2 cellular contexts compared by ENCODE assay signal in the genomic region with DNA sequence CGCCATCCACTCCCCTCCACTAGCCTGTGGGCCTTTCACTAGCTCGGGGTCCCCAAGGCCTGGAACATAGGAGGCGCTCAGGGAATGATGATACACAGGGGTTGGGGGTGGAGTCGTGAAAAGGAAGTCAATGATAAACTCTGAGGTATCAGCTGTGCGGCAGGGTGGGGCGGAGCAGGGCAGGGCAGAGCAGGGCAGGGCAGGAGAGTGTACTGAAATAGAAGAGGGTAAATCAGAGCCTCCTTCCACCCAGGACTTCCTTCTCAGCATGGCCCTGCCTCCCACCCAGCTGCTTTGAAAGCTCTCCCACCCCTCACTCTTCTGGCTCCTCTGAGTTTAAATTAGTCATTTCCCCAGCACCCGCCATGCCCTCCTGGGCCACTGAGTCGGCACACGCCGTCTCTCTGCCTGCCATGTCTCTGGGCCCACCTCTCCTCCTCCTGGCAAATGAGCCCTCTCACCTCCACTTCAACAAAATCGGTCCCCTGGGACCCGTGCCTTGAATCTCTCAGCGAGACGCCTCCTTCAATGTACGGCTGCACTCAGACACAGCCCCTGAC.
A peak's percentile ranks its signal among the peaks of the same experiment; 100 is the strongest.
TF ChIP-seq lines count a peak whose summit lies in the region.

No MANE protein-coding gene starts in this region.

TF ChIP-seq in A549, 52 proteins besides CTCF, POLR2A, EP300 and RAD21 (continued from another document):
- TF ChIP-seq, protein P1, sequence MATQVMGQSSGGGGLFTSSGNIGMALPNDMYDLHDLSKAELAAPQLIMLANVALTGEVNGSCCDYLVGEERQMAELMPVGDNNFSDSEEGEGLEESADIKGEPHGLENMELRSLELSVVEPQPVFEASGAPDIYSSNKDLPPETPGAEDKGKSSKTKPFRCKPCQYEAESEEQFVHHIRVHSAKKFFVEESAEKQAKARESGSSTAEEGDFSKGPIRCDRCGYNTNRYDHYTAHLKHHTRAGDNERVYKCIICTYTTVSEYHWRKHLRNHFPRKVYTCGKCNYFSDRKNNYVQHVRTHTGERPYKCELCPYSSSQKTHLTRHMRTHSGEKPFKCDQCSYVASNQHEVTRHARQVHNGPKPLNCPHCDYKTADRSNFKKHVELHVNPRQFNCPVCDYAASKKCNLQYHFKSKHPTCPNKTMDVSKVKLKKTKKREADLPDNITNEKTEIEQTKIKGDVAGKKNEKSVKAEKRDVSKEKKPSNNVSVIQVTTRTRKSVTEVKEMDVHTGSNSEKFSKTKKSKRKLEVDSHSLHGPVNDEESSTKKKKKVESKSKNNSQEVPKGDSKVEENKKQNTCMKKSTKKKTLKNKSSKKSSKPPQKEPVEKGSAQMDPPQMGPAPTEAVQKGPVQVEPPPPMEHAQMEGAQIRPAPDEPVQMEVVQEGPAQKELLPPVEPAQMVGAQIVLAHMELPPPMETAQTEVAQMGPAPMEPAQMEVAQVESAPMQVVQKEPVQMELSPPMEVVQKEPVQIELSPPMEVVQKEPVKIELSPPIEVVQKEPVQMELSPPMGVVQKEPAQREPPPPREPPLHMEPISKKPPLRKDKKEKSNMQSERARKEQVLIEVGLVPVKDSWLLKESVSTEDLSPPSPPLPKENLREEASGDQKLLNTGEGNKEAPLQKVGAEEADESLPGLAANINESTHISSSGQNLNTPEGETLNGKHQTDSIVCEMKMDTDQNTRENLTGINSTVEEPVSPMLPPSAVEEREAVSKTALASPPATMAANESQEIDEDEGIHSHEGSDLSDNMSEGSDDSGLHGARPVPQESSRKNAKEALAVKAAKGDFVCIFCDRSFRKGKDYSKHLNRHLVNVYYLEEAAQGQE (IDR thresholded peaks at IDR 0.05) = no peak
- TF ChIP-seq, protein P2, sequence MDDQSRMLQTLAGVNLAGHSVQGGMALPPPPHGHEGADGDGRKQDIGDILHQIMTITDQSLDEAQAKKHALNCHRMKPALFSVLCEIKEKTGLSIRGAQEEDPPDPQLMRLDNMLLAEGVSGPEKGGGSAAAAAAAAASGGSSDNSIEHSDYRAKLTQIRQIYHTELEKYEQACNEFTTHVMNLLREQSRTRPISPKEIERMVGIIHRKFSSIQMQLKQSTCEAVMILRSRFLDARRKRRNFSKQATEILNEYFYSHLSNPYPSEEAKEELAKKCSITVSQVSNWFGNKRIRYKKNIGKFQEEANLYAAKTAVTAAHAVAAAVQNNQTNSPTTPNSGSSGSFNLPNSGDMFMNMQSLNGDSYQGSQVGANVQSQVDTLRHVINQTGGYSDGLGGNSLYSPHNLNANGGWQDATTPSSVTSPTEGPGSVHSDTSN (IDR thresholded peaks at IDR 0.05) = no peak
- TF ChIP-seq ZFP36 (IDR thresholded peaks at IDR 0.05; ENCODE audit: borderline replicate concordance, partially characterized antibody) (no peak), CBX8 (IDR thresholded peaks at IDR 0.05) (no peak), CHD2 (IDR thresholded peaks at IDR 0.05; ENCODE audit: low read length, partially characterized antibody) (no peak), MAFK (IDR thresholded peaks at IDR 0.05; ENCODE audit: partially characterized antibody) (no peak), POLR2AphosphoS2 (conservative IDR thresholded peaks at IDR 0.05; ENCODE audit: low read length) (no peak), SREBF2 (IDR thresholded peaks at IDR 0.05) (no peak), HEYL (CRISPR knock-in tag; IDR thresholded peaks at IDR 0.05) (no peak)
- TF ChIP-seq, protein P3, sequence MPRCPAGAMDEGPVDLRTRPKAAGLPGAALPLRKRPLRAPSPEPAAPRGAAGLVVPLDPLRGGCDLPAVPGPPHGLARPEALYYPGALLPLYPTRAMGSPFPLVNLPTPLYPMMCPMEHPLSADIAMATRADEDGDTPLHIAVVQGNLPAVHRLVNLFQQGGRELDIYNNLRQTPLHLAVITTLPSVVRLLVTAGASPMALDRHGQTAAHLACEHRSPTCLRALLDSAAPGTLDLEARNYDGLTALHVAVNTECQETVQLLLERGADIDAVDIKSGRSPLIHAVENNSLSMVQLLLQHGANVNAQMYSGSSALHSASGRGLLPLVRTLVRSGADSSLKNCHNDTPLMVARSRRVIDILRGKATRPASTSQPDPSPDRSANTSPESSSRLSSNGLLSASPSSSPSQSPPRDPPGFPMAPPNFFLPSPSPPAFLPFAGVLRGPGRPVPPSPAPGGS (IDR thresholded peaks at IDR 0.05) = no peak

TF ChIP-seq in HepG2, 621 proteins besides CTCF, POLR2A, EP300 and RAD21 (continued from another document and continues in another):
- TF ChIP-seq, protein P4, sequence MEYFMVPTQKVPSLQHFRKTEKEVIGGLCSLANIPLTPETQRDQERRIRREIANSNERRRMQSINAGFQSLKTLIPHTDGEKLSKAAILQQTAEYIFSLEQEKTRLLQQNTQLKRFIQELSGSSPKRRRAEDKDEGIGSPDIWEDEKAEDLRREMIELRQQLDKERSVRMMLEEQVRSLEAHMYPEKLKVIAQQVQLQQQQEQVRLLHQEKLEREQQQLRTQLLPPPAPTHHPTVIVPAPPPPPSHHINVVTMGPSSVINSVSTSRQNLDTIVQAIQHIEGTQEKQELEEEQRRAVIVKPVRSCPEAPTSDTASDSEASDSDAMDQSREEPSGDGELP (IDR thresholded peaks at IDR 0.05; ENCODE audit: borderline replicate concordance, low read depth) = peak; percentile 97
- TF ChIP-seq, protein P5, sequence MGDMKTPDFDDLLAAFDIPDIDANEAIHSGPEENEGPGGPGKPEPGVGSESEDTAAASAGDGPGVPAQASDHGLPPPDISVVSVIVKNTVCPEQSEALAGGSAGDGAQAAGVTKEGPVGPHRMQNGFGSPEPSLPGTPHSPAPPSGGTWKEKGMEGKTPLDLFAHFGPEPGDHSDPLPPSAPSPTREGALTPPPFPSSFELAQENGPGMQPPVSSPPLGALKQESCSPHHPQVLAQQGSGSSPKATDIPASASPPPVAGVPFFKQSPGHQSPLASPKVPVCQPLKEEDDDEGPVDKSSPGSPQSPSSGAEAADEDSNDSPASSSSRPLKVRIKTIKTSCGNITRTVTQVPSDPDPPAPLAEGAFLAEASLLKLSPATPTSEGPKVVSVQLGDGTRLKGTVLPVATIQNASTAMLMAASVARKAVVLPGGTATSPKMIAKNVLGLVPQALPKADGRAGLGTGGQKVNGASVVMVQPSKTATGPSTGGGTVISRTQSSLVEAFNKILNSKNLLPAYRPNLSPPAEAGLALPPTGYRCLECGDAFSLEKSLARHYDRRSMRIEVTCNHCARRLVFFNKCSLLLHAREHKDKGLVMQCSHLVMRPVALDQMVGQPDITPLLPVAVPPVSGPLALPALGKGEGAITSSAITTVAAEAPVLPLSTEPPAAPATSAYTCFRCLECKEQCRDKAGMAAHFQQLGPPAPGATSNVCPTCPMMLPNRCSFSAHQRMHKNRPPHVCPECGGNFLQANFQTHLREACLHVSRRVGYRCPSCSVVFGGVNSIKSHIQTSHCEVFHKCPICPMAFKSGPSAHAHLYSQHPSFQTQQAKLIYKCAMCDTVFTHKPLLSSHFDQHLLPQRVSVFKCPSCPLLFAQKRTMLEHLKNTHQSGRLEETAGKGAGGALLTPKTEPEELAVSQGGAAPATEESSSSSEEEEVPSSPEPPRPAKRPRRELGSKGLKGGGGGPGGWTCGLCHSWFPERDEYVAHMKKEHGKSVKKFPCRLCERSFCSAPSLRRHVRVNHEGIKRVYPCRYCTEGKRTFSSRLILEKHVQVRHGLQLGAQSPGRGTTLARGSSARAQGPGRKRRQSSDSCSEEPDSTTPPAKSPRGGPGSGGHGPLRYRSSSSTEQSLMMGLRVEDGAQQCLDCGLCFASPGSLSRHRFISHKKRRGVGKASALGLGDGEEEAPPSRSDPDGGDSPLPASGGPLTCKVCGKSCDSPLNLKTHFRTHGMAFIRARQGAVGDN (CRISPR knock-in tag; IDR thresholded peaks at IDR 0.05) = peak; percentile 36
- peak; percentile 80 for TF ChIP-seq SP5 (CRISPR knock-in tag; IDR thresholded peaks at IDR 0.05; ENCODE audit: borderline replicate concordance, low read depth)
- TF ChIP-seq ZNF253 (CRISPR knock-in tag; IDR thresholded peaks at IDR 0.05; ENCODE audit: borderline replicate concordance) = no peak
- TF ChIP-seq, protein P6, sequence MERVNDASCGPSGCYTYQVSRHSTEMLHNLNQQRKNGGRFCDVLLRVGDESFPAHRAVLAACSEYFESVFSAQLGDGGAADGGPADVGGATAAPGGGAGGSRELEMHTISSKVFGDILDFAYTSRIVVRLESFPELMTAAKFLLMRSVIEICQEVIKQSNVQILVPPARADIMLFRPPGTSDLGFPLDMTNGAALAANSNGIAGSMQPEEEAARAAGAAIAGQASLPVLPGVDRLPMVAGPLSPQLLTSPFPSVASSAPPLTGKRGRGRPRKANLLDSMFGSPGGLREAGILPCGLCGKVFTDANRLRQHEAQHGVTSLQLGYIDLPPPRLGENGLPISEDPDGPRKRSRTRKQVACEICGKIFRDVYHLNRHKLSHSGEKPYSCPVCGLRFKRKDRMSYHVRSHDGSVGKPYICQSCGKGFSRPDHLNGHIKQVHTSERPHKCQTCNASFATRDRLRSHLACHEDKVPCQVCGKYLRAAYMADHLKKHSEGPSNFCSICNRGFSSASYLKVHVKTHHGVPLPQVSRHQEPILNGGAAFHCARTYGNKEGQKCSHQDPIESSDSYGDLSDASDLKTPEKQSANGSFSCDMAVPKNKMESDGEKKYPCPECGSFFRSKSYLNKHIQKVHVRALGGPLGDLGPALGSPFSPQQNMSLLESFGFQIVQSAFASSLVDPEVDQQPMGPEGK (CRISPR knock-in tag; IDR thresholded peaks at IDR 0.05) = 0 out of 2 replicates have a peak, but pooled peaks have one; percentile 11
- no peak for TF ChIP-seq SIX1 (CRISPR knock-in tag; IDR thresholded peaks at IDR 0.05; ENCODE audit: borderline replicate concordance)
- TF ChIP-seq ZNF232 (CRISPR knock-in tag; IDR thresholded peaks at IDR 0.05; ENCODE audit: borderline replicate concordance) = no peak
- no peak for TF ChIP-seq SNRNP70 (IDR thresholded peaks at IDR 0.05; ENCODE audit: low read depth, low read length)
- TF ChIP-seq CENPT (CRISPR knock-in tag; IDR thresholded peaks at IDR 0.05; ENCODE audit: low read depth) = no peak
- no peak for TF ChIP-seq KMT2B (CRISPR knock-in tag; IDR thresholded peaks at IDR 0.05)
- no peak for TF ChIP-seq ZC3H4 (CRISPR knock-in tag; IDR thresholded peaks at IDR 0.05; ENCODE audit: borderline replicate concordance)
- TF ChIP-seq NR1H2 (CRISPR knock-in tag; IDR thresholded peaks at IDR 0.05; ENCODE audit: borderline replicate concordance, low read depth) = no peak
- TF ChIP-seq XRCC5 (optimal IDR thresholded peaks at IDR 0.05; ENCODE audit: low read length) = no peak
- TF ChIP-seq, protein P7, sequence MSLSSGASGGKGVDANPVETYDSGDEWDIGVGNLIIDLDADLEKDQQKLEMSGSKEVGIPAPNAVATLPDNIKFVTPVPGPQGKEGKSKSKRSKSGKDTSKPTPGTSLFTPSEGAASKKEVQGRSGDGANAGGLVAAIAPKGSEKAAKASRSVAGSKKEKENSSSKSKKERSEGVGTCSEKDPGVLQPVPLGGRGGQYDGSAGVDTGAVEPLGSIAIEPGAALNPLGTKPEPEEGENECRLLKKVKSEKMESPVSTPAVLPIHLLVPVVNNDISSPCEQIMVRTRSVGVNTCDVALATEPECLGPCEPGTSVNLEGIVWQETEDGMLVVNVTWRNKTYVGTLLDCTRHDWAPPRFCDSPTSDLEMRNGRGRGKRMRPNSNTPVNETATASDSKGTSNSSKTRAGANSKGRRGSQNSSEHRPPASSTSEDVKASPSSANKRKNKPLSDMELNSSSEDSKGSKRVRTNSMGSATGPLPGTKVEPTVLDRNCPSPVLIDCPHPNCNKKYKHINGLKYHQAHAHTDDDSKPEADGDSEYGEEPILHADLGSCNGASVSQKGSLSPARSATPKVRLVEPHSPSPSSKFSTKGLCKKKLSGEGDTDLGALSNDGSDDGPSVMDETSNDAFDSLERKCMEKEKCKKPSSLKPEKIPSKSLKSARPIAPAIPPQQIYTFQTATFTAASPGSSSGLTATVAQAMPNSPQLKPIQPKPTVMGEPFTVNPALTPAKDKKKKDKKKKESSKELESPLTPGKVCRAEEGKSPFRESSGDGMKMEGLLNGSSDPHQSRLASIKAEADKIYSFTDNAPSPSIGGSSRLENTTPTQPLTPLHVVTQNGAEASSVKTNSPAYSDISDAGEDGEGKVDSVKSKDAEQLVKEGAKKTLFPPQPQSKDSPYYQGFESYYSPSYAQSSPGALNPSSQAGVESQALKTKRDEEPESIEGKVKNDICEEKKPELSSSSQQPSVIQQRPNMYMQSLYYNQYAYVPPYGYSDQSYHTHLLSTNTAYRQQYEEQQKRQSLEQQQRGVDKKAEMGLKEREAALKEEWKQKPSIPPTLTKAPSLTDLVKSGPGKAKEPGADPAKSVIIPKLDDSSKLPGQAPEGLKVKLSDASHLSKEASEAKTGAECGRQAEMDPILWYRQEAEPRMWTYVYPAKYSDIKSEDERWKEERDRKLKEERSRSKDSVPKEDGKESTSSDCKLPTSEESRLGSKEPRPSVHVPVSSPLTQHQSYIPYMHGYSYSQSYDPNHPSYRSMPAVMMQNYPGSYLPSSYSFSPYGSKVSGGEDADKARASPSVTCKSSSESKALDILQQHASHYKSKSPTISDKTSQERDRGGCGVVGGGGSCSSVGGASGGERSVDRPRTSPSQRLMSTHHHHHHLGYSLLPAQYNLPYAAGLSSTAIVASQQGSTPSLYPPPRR (CRISPR knock-in tag; IDR thresholded peaks at IDR 0.05; ENCODE audit: borderline replicate concordance) = no peak
- TF ChIP-seq, protein P8, sequence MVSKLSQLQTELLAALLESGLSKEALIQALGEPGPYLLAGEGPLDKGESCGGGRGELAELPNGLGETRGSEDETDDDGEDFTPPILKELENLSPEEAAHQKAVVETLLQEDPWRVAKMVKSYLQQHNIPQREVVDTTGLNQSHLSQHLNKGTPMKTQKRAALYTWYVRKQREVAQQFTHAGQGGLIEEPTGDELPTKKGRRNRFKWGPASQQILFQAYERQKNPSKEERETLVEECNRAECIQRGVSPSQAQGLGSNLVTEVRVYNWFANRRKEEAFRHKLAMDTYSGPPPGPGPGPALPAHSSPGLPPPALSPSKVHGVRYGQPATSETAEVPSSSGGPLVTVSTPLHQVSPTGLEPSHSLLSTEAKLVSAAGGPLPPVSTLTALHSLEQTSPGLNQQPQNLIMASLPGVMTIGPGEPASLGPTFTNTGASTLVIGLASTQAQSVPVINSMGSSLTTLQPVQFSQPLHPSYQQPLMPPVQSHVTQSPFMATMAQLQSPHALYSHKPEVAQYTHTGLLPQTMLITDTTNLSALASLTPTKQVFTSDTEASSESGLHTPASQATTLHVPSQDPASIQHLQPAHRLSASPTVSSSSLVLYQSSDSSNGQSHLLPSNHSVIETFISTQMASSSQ (IDR thresholded peaks at IDR 0.05; ENCODE audit: low read depth) = peak; percentile 58; the same call in 1 of the 2 replicates
- TF ChIP-seq, protein P8 (CRISPR knock-in tag; IDR thresholded peaks at IDR 0.05; ENCODE audit: borderline replicate concordance) = 0 out of 2 replicates have a peak, but pooled peaks have one; percentile 40
